In genomic region chr20:53349730-53350129, GRCh38 we compare ENCODE assay signal across 27 cellular contexts.
"Had no signal": no experiment of that assay in that cellular context is flagged by ENCODE, and none has a peak within 500 bp of the region (broad histone marks: within the 10 kb centered on the region; RNA-seq: fewer than 3 reads in every experiment).

No MANE protein-coding gene starts in this region.

- H3K79me2 ChIP-seq: parathyroid adenoma had no signal

- DNase-seq: natural killer cell; occipital lobe; ovary; psoas muscle; right cardiac atrium; right lobe of liver; sigmoid colon; small intestine; stimulated activated CD4-positive, alpha-beta T cell treated with anti-CD3 and anti-CD28 coated beads, Interleukin-15, amount 100 ng/mL, for 24 hours; stimulated activated CD4-positive, alpha-beta T cell treated with anti-CD3 and anti-CD28 coated beads, Interleukin-2, amount 100 ng/mL, for 24 hours; stimulated activated CD4-positive, alpha-beta T cell treated with anti-CD3 and anti-CD28 coated beads, Interleukin-2, amount 100 ng/mL, for 48 hours; stimulated activated CD4-positive, alpha-beta T cell treated with anti-CD3 and anti-CD28 coated beads, Interleukin-4, amount 100 ng/mL, for 24 hours; stimulated activated naive B cell treated with anti-CD40 and anti-IgM and Interleukin-4, amounts not matched to agents 10 μg/mL and 1 μg/mL and 100 μg/mL, for 72 hours; stimulated activated naive CD4-positive, alpha-beta T cell treated with Interleukin-2 at 50 U/mL for 16 hours; stomach; thyroid gland; trophoblast cell; upper lobe of left lung had no signal

- H3K4me3 ChIP-seq: neural progenitor cell, ovary, psoas muscle, right lobe of liver, sigmoid colon, stomach, thoracic aorta, thyroid gland, tibial nerve, upper lobe of left lung, vagina had no signal

- H3K36me3 Mint-ChIP-seq: neural progenitor cell; stimulated activated effector memory CD8-positive, alpha-beta T cell treated with anti-CD3 and anti-CD28 coated beads, Interleukin-12 subunit alpha, Interleukin-12 subunit beta, amount 100 ng/mL, for 72 hours; stimulated activated naive B cell treated with anti-CD40 and anti-IgM and Interleukin-4, amounts not matched to agents 10 μg/mL and 1 μg/mL and 100 μg/mL, for 72 hours had no signal

- FAIRE-seq: small intestine had no signal

- H3K27me3 Mint-ChIP-seq: progenitor cell of endocrine pancreas; stimulated activated naive CD8-positive, alpha-beta T cell treated with anti-CD3 and anti-CD28 coated beads, Interleukin-15, Interleukin-2, amounts not matched to agents 100 ng/mL and 50 ng/mL, for 24 hours had no signal

- H3K4me3 Mint-ChIP-seq: natural killer cell; nephron; neural progenitor cell; stimulated activated effector memory CD8-positive, alpha-beta T cell treated with anti-CD3 and anti-CD28 coated beads, Interleukin-12 subunit alpha, Interleukin-12 subunit beta, amount 100 ng/mL, for 72 hours; stimulated activated naive B cell treated with anti-CD40 and anti-IgM and Interleukin-4, amounts not matched to agents 10 μg/mL and 1 μg/mL and 100 μg/mL, for 72 hours; stimulated activated naive CD8-positive, alpha-beta T cell treated with anti-CD3 and anti-CD28 coated beads, Interleukin-15, Interleukin-2, amounts not matched to agents 100 ng/mL and 50 ng/mL, for 24 hours had no signal

- H3K4me1 ChIP-seq: neural progenitor cell, parathyroid adenoma, psoas muscle, right lobe of liver, sigmoid colon, stomach, thyroid gland, tibial nerve, upper lobe of left lung, vagina had no signal

- H3K4me2 ChIP-seq: neural progenitor cell had no signal

- H3K9ac ChIP-seq: neural progenitor cell, parathyroid adenoma had no signal

- ATAC-seq: natural killer cell; psoas muscle; right cardiac atrium; stimulated activated effector memory CD8-positive, alpha-beta T cell treated with anti-CD3 and anti-CD28 coated beads, Interleukin-12 subunit alpha, Interleukin-12 subunit beta, amount 100 ng/mL, for 72 hours; stimulated activated naive B cell treated with anti-CD40 and anti-IgM and Interleukin-4, amounts not matched to agents 10 μg/mL and 1 μg/mL and 100 μg/mL, for 72 hours had no signal

- H3K9me3 Mint-ChIP-seq: natural killer cell; stimulated activated effector memory CD8-positive, alpha-beta T cell treated with anti-CD3 and anti-CD28 coated beads, Interleukin-12 subunit alpha, Interleukin-12 subunit beta, amount 100 ng/mL, for 72 hours; stimulated activated naive B cell treated with anti-CD40 and anti-IgM and Interleukin-4, amounts not matched to agents 10 μg/mL and 1 μg/mL and 100 μg/mL, for 72 hours had no signal

- H2AFZ ChIP-seq: neural progenitor cell, parathyroid adenoma had no signal

- H3K27ac Mint-ChIP-seq: natural killer cell; nephron; neural progenitor cell; progenitor cell of endocrine pancreas; stimulated activated effector memory CD8-positive, alpha-beta T cell treated with anti-CD3 and anti-CD28 coated beads, Interleukin-12 subunit alpha, Interleukin-12 subunit beta, amount 100 ng/mL, for 72 hours; stimulated activated naive B cell treated with anti-CD40 and anti-IgM and Interleukin-4, amounts not matched to agents 10 μg/mL and 1 μg/mL and 100 μg/mL, for 72 hours; stimulated activated naive CD8-positive, alpha-beta T cell treated with anti-CD3 and anti-CD28 coated beads, Interleukin-15, Interleukin-2, amounts not matched to agents 100 ng/mL and 50 ng/mL, for 24 hours had no signal

- H3K4me1 Mint-ChIP-seq: natural killer cell; stimulated activated effector memory CD8-positive, alpha-beta T cell treated with anti-CD3 and anti-CD28 coated beads, Interleukin-12 subunit alpha, Interleukin-12 subunit beta, amount 100 ng/mL, for 72 hours had no signal

- H3K9me3 ChIP-seq: ovary, right lobe of liver, thoracic aorta, thyroid gland, upper lobe of left lung, vagina had no signal

- H3K36me3 ChIP-seq: neural progenitor cell, ovary, right lobe of liver, sigmoid colon, stomach, thoracic aorta, thyroid gland, tibial nerve, upper lobe of left lung, vagina had no signal

- H3K27me3 ChIP-seq: neural progenitor cell, ovary, right lobe of liver, sigmoid colon, stomach, thyroid gland, tibial nerve, upper lobe of left lung, vagina had no signal

- H3K27ac ChIP-seq: neural progenitor cell, ovary, parathyroid adenoma, psoas muscle, right lobe of liver, sigmoid colon, stomach, thoracic aorta, thyroid gland, tibial nerve, upper lobe of left lung, vagina had no signal
